Comparison of ENCODE assay signal across 14 cellular contexts in genomic region chr12:65941388-65941787, GRCh38.
DNase-seq lines count a peak whose midpoint lies in the region; FAIRE-seq and TF ChIP-seq lines count a peak whose summit lies in the region.
"Had no signal": no experiment of that assay in that cellular context is flagged by ENCODE, and none has a peak within 500 bp of the region (broad histone marks: within the 10 kb centered on the region; RNA-seq: fewer than 3 reads in every experiment).

No MANE protein-coding gene starts in this region.

- CTCF ChIA-PET in activated CD4-positive, alpha-beta T cell treated with anti-CD3 and anti-CD28 coated beads, Interleukin-2, amount 10 ng/mL, durations not matched to agents 7 days and 5 days (lab: Charles Lee): interaction anchor here (2.0 kb wide), 1 partner anchor 11 kb away, joined by 4 read pairs; no protein-coding TSS in a partner anchor

- H3K4me3 ChIP-seq in WI38 (ENCODE audit: low read depth, low read length) (peak overlapping the region; percentile 15), skeletal muscle satellite cell (ENCODE audit: low read length) (no peak overlapping the region)
- H3K4me3 ChIP-seq: right atrium auricular region, SJCRH30, testis had no signal

- peaks cover 10% of the 10 kb centered on the region for H3K27me3 Mint-ChIP-seq in activated CD4-positive, alpha-beta T cell treated with anti-CD3 and anti-CD28 coated beads, Interleukin-2, amount 10 ng/mL, durations not matched to agents 7 days and 5 days

- no peaks in the 10 kb centered on the region for H3K9me3 Mint-ChIP-seq in activated CD4-positive, alpha-beta T cell treated with anti-CD3 and anti-CD28 coated beads, Interleukin-2, amount 10 ng/mL, durations not matched to agents 7 days and 5 days

- H3K4me1 ChIP-seq in skeletal muscle satellite cell (ENCODE audit: control insufficient read depth, insufficient read depth, low read length): peaks cover 93% of the 10 kb centered on the region
- H3K4me1 ChIP-seq: right atrium auricular region had no signal

- TF ChIP-seq CTCF in WI38 (IDR thresholded peaks at IDR 0.05; ENCODE audit: low read depth, low read length): no peak

- no peaks in the 10 kb centered on the region for H3K36me3 Mint-ChIP-seq in activated CD4-positive, alpha-beta T cell treated with anti-CD3 and anti-CD28 coated beads, Interleukin-2, amount 10 ng/mL, durations not matched to agents 7 days and 5 days (ENCODE audit: low read depth)

- peak overlapping the region; percentile 46 for H3K9ac ChIP-seq in skeletal muscle satellite cell (ENCODE audit: low read depth, low read length)

- no peak overlapping the region for H3K4me3 Mint-ChIP-seq in activated CD4-positive, alpha-beta T cell treated with anti-CD3 and anti-CD28 coated beads, Interleukin-2, amount 10 ng/mL, durations not matched to agents 7 days and 5 days

- TF ChIP-seq POLR2A in H54 (IDR thresholded peaks at IDR 0.05; ENCODE audit: low read depth, low read length): no peak

- DNase-seq in H54 (ENCODE audit: insufficient read length, low spot score) (no peak), fibroblast of the conjunctiva (ENCODE audit: low read depth) (peak; percentile 83), NCI-H82 (lab: John Stamatoyannopoulos, UW) (no peak), hypothalamus (lab: John Stamatoyannopoulos, UW) (no peak)
- no peak for DNase-seq in activated CD4-positive, alpha-beta T cell treated with anti-CD3 and anti-CD28 coated beads, Interleukin-2, amount 10 ng/mL, durations not matched to agents 7 days and 5 days
- no peak for DNase-seq in activated CD4-positive, alpha-beta T cell treated with anti-CD3 and anti-CD28 coated beads, Interleukin-2, amount 50 U/mL, for 4 hours
- DNase-seq: head of caudate nucleus, NCI-H1105, SJCRH30, testis had no signal

- H3K36me3 ChIP-seq in skeletal muscle satellite cell (ENCODE audit: insufficient read depth, low read length): peaks cover 59% of the 10 kb centered on the region
- H3K36me3 ChIP-seq: right atrium auricular region had no signal

- H3K27ac Mint-ChIP-seq in activated CD4-positive, alpha-beta T cell treated with anti-CD3 and anti-CD28 coated beads, Interleukin-2, amount 10 ng/mL, durations not matched to agents 7 days and 5 days: no peak overlapping the region

- POLR2A ChIA-PET in activated CD4-positive, alpha-beta T cell treated with anti-CD3 and anti-CD28 coated beads, Interleukin-2, amount 10 ng/mL, durations not matched to agents 7 days and 5 days (lab: Charles Lee): no interaction called here

- peak overlapping the region; percentile 57 for H3K4me2 ChIP-seq in skeletal muscle satellite cell (ENCODE audit: low read length)

- no peaks in the 10 kb centered on the region for H3K27me3 ChIP-seq in skeletal muscle satellite cell (ENCODE audit: control insufficient read depth, insufficient read depth, low read length)
- H3K27me3 ChIP-seq: right atrium auricular region, SJCRH30, testis had no signal

- peak; percentile 96 for FAIRE-seq in H54 (lab: Jason Lieb, UNC)
- FAIRE-seq: colon had no signal

- no peaks in the 10 kb centered on the region for H3K4me1 Mint-ChIP-seq in activated CD4-positive, alpha-beta T cell treated with anti-CD3 and anti-CD28 coated beads, Interleukin-2, amount 10 ng/mL, durations not matched to agents 7 days and 5 days

- H3K9me3 ChIP-seq in skeletal muscle satellite cell (replicated peaks; ENCODE audit: low read length): no peaks in the 10 kb centered on the region
- H3K9me3 ChIP-seq: right atrium auricular region, SJCRH30, testis had no signal
